In genomic region chr1:224189561-224189960, GRCh38 we compare ENCODE assay signal across 13 cellular contexts.
"Had no signal": no experiment of that assay in that cellular context is flagged by ENCODE, and none has a peak within 500 bp of the region (broad histone marks: within the 10 kb centered on the region; RNA-seq: fewer than 3 reads in every experiment).

No MANE protein-coding gene starts in this region.

- H3K27ac ChIP-seq: dorsolateral prefrontal cortex, lower lobe of right lung, right lobe of liver, upper lobe of left lung had no signal

- DNase-seq: activated CD4-positive, alpha-beta memory T cell treated with anti-CD3 and anti-CD28 coated beads for 36 hours; activated CD4-positive, alpha-beta T cell treated with anti-CD3 and anti-CD28 coated beads for 36 hours; activated CD8-positive, alpha-beta memory T cell treated with anti-CD3 and anti-CD28 coated beads, Interleukin-2, amount 50 U/mL, for 48 hours; activated naive CD4-positive, alpha-beta T cell treated with anti-CD3 and anti-CD28 coated beads, Interleukin-2, amount 10 ng/mL, durations not matched to agents 7 days and 5 days; dorsolateral prefrontal cortex; endodermal cell; erythroblast; left colon; lower lobe of right lung; midbrain; right lobe of liver; stimulated activated naive CD8-positive, alpha-beta T cell treated with anti-CD3 and anti-CD28 coated beads, Interleukin-15, amount 100 ng/mL, for 72 hours; upper lobe of left lung had no signal

- H3K27me3 Mint-ChIP-seq: activated CD4-positive, alpha-beta memory T cell treated with anti-CD3 and anti-CD28 coated beads for 36 hours; activated CD4-positive, alpha-beta T cell treated with anti-CD3 and anti-CD28 coated beads for 36 hours; activated naive CD4-positive, alpha-beta T cell treated with anti-CD3 and anti-CD28 coated beads, Interleukin-2, amount 10 ng/mL, durations not matched to agents 7 days and 5 days; stimulated activated naive CD8-positive, alpha-beta T cell treated with anti-CD3 and anti-CD28 coated beads, Interleukin-15, amount 100 ng/mL, for 72 hours had no signal

- H3K27ac Mint-ChIP-seq: activated CD4-positive, alpha-beta T cell treated with anti-CD3 and anti-CD28 coated beads for 36 hours; activated naive CD4-positive, alpha-beta T cell treated with anti-CD3 and anti-CD28 coated beads, Interleukin-2, amount 10 ng/mL, durations not matched to agents 7 days and 5 days; endodermal cell; stimulated activated naive CD8-positive, alpha-beta T cell treated with anti-CD3 and anti-CD28 coated beads, Interleukin-15, amount 100 ng/mL, for 72 hours had no signal

- H3K4me3 Mint-ChIP-seq: activated CD4-positive, alpha-beta memory T cell treated with anti-CD3 and anti-CD28 coated beads for 36 hours; activated CD4-positive, alpha-beta T cell treated with anti-CD3 and anti-CD28 coated beads for 36 hours; activated naive CD4-positive, alpha-beta T cell treated with anti-CD3 and anti-CD28 coated beads, Interleukin-2, amount 10 ng/mL, durations not matched to agents 7 days and 5 days; endodermal cell had no signal

- H3K9me3 ChIP-seq: lower lobe of right lung, right lobe of liver, upper lobe of left lung had no signal

- H3K4me3 ChIP-seq: dorsolateral prefrontal cortex, lower lobe of right lung, right lobe of liver, upper lobe of left lung had no signal

- H3K9me3 Mint-ChIP-seq: activated CD4-positive, alpha-beta memory T cell treated with anti-CD3 and anti-CD28 coated beads for 36 hours; activated naive CD4-positive, alpha-beta T cell treated with anti-CD3 and anti-CD28 coated beads, Interleukin-2, amount 10 ng/mL, durations not matched to agents 7 days and 5 days; stimulated activated naive CD8-positive, alpha-beta T cell treated with anti-CD3 and anti-CD28 coated beads, Interleukin-15, amount 100 ng/mL, for 72 hours had no signal

- ATAC-seq: activated CD4-positive, alpha-beta T cell treated with anti-CD3 and anti-CD28 coated beads for 36 hours; left colon; lower lobe of right lung; right lobe of liver; stimulated activated naive CD8-positive, alpha-beta T cell treated with anti-CD3 and anti-CD28 coated beads, Interleukin-15, amount 100 ng/mL, for 72 hours had no signal

- H3K27me3 ChIP-seq: dorsolateral prefrontal cortex, right lobe of liver, upper lobe of left lung had no signal
